ENCODE assay signal across 26 cellular contexts in genomic region chr6:127222418-127222817, GRCh38.
"Had no signal": no experiment of that assay in that cellular context is flagged by ENCODE, and none has a peak within 500 bp of the region (broad histone marks: within the 10 kb centered on the region; RNA-seq: fewer than 3 reads in every experiment).

No MANE protein-coding gene starts in this region.

- H3K9me3 Mint-ChIP-seq: mesothelial cell of epicardium; naive B cell; neural crest cell; stimulated activated memory B cell treated with anti-CD40 and anti-IgM and Interleukin-4, amounts not matched to agents 10 μg/mL and 1 μg/mL and 100 μg/mL, for 72 hours; type B pancreatic cell had no signal

- ATAC-seq: esophagus mucosa; heart right ventricle; left cardiac atrium; left lung; mucosa of descending colon; natural killer cell treated with Interleukin-12 subunit alpha and Interleukin-12 subunit beta and Interleukin-15 and Interleukin-18, amount 100 ng/mL, for 72 hours; pancreas; sciatic nerve; stimulated activated memory B cell treated with anti-CD40 and anti-IgM and Interleukin-4, amounts not matched to agents 10 μg/mL and 1 μg/mL and 100 μg/mL, for 72 hours; stimulated activated naive CD8-positive, alpha-beta T cell treated with anti-CD3 and anti-CD28 coated beads, Interleukin-15, Interleukin-2, amounts not matched to agents 100 U/mL and 50 U/mL, for 24 hours had no signal

- H3K27me3 ChIP-seq: heart right ventricle, left lung, neutrophil, pancreas, testis, tibial artery had no signal

- DNase-seq: cortex of kidney; foreskin melanocyte; glutamatergic neuron; heart right ventricle; hippocampal formation; left cardiac atrium; left lung; mesenchymal stem cell; mucosa of descending colon; naive B cell; pancreas; stimulated activated CD4-positive, alpha-beta T cell treated with anti-CD3 and anti-CD28 coated beads, Interleukin-4, amount 100 ng/mL, for 4 hours; stimulated activated naive CD8-positive, alpha-beta T cell treated with anti-CD3 and anti-CD28 coated beads, Interleukin-15, Interleukin-2, amounts not matched to agents 100 U/mL and 50 U/mL, for 24 hours; substantia nigra; testis; tibial artery had no signal

- H3K4me3 Mint-ChIP-seq: mesothelial cell of epicardium; naive B cell; natural killer cell treated with Interleukin-12 subunit alpha and Interleukin-12 subunit beta and Interleukin-15 and Interleukin-18, amount 100 ng/mL, for 72 hours; neural crest cell; stimulated activated memory B cell treated with anti-CD40 and anti-IgM and Interleukin-4, amounts not matched to agents 10 μg/mL and 1 μg/mL and 100 μg/mL, for 72 hours; type B pancreatic cell had no signal

- H3K27me3 Mint-ChIP-seq: progenitor cell of endocrine pancreas had no signal

- H3K27ac ChIP-seq: epithelial cell of prostate, heart right ventricle, left lung, neutrophil, pancreas, testis, tibial artery had no signal

- H3K9me3 ChIP-seq: heart right ventricle, left lung, mucosa of descending colon, neutrophil, pancreas, testis, tibial artery had no signal

- H3K36me3 ChIP-seq: heart right ventricle, left lung, neutrophil, pancreas, tibial artery had no signal

- H3K36me3 Mint-ChIP-seq: mesothelial cell of epicardium; naive B cell; natural killer cell treated with Interleukin-12 subunit alpha and Interleukin-12 subunit beta and Interleukin-15 and Interleukin-18, amount 100 ng/mL, for 72 hours; stimulated activated memory B cell treated with anti-CD40 and anti-IgM and Interleukin-4, amounts not matched to agents 10 μg/mL and 1 μg/mL and 100 μg/mL, for 72 hours; type B pancreatic cell had no signal

- H3K4me1 ChIP-seq: left lung, pancreas, testis, tibial artery had no signal

- H3K4me1 Mint-ChIP-seq: naive B cell; neural crest cell; stimulated activated memory B cell treated with anti-CD40 and anti-IgM and Interleukin-4, amounts not matched to agents 10 μg/mL and 1 μg/mL and 100 μg/mL, for 72 hours had no signal

- H3K27ac Mint-ChIP-seq: mesothelial cell of epicardium; naive B cell; natural killer cell treated with Interleukin-12 subunit alpha and Interleukin-12 subunit beta and Interleukin-15 and Interleukin-18, amount 100 ng/mL, for 72 hours; progenitor cell of endocrine pancreas; stimulated activated memory B cell treated with anti-CD40 and anti-IgM and Interleukin-4, amounts not matched to agents 10 μg/mL and 1 μg/mL and 100 μg/mL, for 72 hours; type B pancreatic cell had no signal

- H3K4me3 ChIP-seq: heart right ventricle, left lung, mucosa of descending colon, pancreas, testis, tibial artery had no signal
